In genomic region chr7:150964593-150965111, GRCh38 we compare ENCODE assay signal across 1 cellular context.
TF ChIP-seq lines count a peak whose summit lies in the region.

No MANE protein-coding gene starts in this region.

TF ChIP-seq in K562, 482 proteins besides CTCF, POLR2A, EP300 and RAD21 (continues in another document):
- TF ChIP-seq KAT8 (IDR thresholded peaks at IDR 0.05; ENCODE audit: low read depth) (no peak), CBFB (CRISPR knock-in tag; IDR thresholded peaks at IDR 0.05) (peak; percentile 79; the same call in 1 of the 2 replicates), HDAC2 (IDR thresholded peaks at IDR 0.05) (0 out of 2 replicates have a peak, but pooled peaks have one; percentile 35), HDAC1 (IDR thresholded peaks at IDR 0.05) (0 out of 4 replicates have a peak, but pooled peaks of 1 of the 2 experiments have one; percentile 32), MXD1 (CRISPR knock-in tag; IDR thresholded peaks at IDR 0.05; ENCODE audit: borderline replicate concordance, poor library complexity, severe bottlenecking) (no peak), ETV1 (tag; conservative IDR thresholded peaks at IDR 0.05; ENCODE audit: low read depth) (0 out of 2 replicates have a peak, but pooled peaks have one; percentile 7), CBX1 (IDR thresholded peaks at IDR 0.05; ENCODE audit: low read depth) (peak; percentile 63; the same call in 1 of the 2 replicates), RBFOX2 (IDR thresholded peaks at IDR 0.05; ENCODE audit: low read depth, low read length) (peak; percentile 49; the same call in 1 of the 2 replicates), MTA3 (IDR thresholded peaks at IDR 0.05; ENCODE audit: borderline replicate concordance) (peak; percentile 23; the same call in 1 of the 2 replicates), ZNF699 (CRISPR knock-in tag; IDR thresholded peaks at IDR 0.05; ENCODE audit: insufficient replicate concordance) (no peak), NFIC (IDR thresholded peaks at IDR 0.05) (peak; percentile 96), SMARCA5 (IDR thresholded peaks at IDR 0.05) (peak; percentile 56; the same call in 1 of the 2 replicates), BMI1 (IDR thresholded peaks at IDR 0.05; ENCODE audit: low read length) (no peak), YY1 (IDR thresholded peaks at IDR 0.05; ENCODE audit: borderline replicate concordance in 1 of 3, control insufficient read depth in 1 of 3, extremely low read depth in 1 of 3, insufficient read depth in 3 of 3, insufficient read length in 1 of 3, insufficient replicate concordance in 2 of 3, low read depth in 1 of 3, low read length in 2 of 3) (peak in 1 of 3 experiments; percentile 18), MEF2D (tag; conservative IDR thresholded peaks at IDR 0.05; ENCODE audit: low read depth) (peak; percentile 85), ELF4 (CRISPR knock-in tag; IDR thresholded peaks at IDR 0.05) (peak; percentile 87), ERF (CRISPR knock-in tag; IDR thresholded peaks at IDR 0.05) (peak; percentile 85; the same call in 1 of the 2 replicates), MYC (IDR thresholded peaks at IDR 0.05; ENCODE audit: low read depth, low read length) (0 out of 2 replicates have a peak, but pooled peaks have one; percentile 8), MYC (CRISPR knock-in tag; IDR thresholded peaks at IDR 0.05; ENCODE audit: borderline replicate concordance, low read depth) (no peak), GATAD2A (IDR thresholded peaks at IDR 0.05) (0 out of 2 replicates have a peak, but pooled peaks have one; percentile 15), CXXC5 (CRISPR knock-in tag; IDR thresholded peaks at IDR 0.05) (peak; percentile 47), CTBP1 (IDR thresholded peaks at IDR 0.05; ENCODE audit: borderline replicate concordance) (peak; percentile 59), MLX (CRISPR knock-in tag; conservative IDR thresholded peaks at IDR 0.05) (0 out of 4 replicates have a peak, but pooled peaks of 1 of the 2 experiments have one; percentile 56), ZNF124 (CRISPR knock-in tag; IDR thresholded peaks at IDR 0.05) (no peak), ZBTB33 (CRISPR knock-in tag; IDR thresholded peaks at IDR 0.05) (0 out of 2 replicates have a peak, but pooled peaks have one; percentile 34), HOMEZ (CRISPR knock-in tag; IDR thresholded peaks at IDR 0.05) (0 out of 2 replicates have a peak, but pooled peaks have one; percentile 47), RBM25 (IDR thresholded peaks at IDR 0.05; ENCODE audit: low read depth, low read length, severe bottlenecking) (no peak), ETS1 (conservative IDR thresholded peaks at IDR 0.05; ENCODE audit: control insufficient read depth, low read depth, low read length) (peak; percentile 23; the same call in 1 of the 2 replicates), DPF2 (IDR thresholded peaks at IDR 0.05) (peak; percentile 62; the same call in 1 of the 2 replicates), ZNF282 (CRISPR knock-in tag; IDR thresholded peaks at IDR 0.05) (no peak), EHMT2 (IDR thresholded peaks at IDR 0.05) (peak; percentile 81), KLF13 (tag; IDR thresholded peaks at IDR 0.05; ENCODE audit: borderline replicate concordance, low read depth) (no peak), SIX5 (IDR thresholded peaks at IDR 0.05; ENCODE audit: borderline replicate concordance in 1 of 2, insufficient read depth in 1 of 2, low read depth in 1 of 2, low read length in 2 of 2) (no peak), ATF1 (CRISPR knock-in tag; IDR thresholded peaks at IDR 0.05) (no peak), ATF1 (tag; IDR thresholded peaks at IDR 0.05) (peak; percentile 57), ZNF324 (CRISPR knock-in tag; IDR thresholded peaks at IDR 0.05) (no peak), ZBTB26 (CRISPR knock-in tag; IDR thresholded peaks at IDR 0.05) (0 out of 2 replicates have a peak, but pooled peaks have one; percentile 70), EGR1 (conservative IDR thresholded peaks at IDR 0.05) (peak; percentile 59; the same call in 1 of the 2 replicates), ATF3 (IDR thresholded peaks at IDR 0.05) (no peak), ATF3 (CRISPR knock-in tag; conservative IDR thresholded peaks at IDR 0.05) (peak; percentile 69), POLR2G (IDR thresholded peaks at IDR 0.05; ENCODE audit: low read depth, low read length) (peak; percentile 55), ZNF76 (CRISPR knock-in tag; IDR thresholded peaks at IDR 0.05; ENCODE audit: borderline replicate concordance) (peak; percentile 73; the same call in 1 of the 2 replicates), PHF21A (IDR thresholded peaks at IDR 0.05; ENCODE audit: borderline replicate concordance, low read depth) (no peak), PBX2 (CRISPR knock-in tag; IDR thresholded peaks at IDR 0.05; ENCODE audit: low read depth) (no peak), PBX2 (tag; conservative IDR thresholded peaks at IDR 0.05; ENCODE audit: low read depth) (no peak; the same call in 1 of the 2 replicates)
- TF ChIP-seq, protein P1, sequence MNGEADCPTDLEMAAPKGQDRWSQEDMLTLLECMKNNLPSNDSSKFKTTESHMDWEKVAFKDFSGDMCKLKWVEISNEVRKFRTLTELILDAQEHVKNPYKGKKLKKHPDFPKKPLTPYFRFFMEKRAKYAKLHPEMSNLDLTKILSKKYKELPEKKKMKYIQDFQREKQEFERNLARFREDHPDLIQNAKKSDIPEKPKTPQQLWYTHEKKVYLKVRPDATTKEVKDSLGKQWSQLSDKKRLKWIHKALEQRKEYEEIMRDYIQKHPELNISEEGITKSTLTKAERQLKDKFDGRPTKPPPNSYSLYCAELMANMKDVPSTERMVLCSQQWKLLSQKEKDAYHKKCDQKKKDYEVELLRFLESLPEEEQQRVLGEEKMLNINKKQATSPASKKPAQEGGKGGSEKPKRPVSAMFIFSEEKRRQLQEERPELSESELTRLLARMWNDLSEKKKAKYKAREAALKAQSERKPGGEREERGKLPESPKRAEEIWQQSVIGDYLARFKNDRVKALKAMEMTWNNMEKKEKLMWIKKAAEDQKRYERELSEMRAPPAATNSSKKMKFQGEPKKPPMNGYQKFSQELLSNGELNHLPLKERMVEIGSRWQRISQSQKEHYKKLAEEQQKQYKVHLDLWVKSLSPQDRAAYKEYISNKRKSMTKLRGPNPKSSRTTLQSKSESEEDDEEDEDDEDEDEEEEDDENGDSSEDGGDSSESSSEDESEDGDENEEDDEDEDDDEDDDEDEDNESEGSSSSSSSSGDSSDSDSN (IDR thresholded peaks at IDR 0.05; ENCODE audit: borderline replicate concordance in 1 of 2, low read depth in 2 of 2, low read length in 2 of 2) = peak in 1 of 2 experiments; percentile 64; a peak in 1 of 4 replicates
- TF ChIP-seq, protein P2, sequence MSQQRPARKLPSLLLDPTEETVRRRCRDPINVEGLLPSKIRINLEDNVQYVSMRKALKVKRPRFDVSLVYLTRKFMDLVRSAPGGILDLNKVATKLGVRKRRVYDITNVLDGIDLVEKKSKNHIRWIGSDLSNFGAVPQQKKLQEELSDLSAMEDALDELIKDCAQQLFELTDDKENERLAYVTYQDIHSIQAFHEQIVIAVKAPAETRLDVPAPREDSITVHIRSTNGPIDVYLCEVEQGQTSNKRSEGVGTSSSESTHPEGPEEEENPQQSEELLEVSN (IDR thresholded peaks at IDR 0.05; ENCODE audit: borderline replicate concordance in 1 of 2, extremely low read depth in 1 of 2, insufficient read depth in 1 of 2, insufficient read length in 1 of 2, low read depth in 1 of 2, low read length in 1 of 2, poor library complexity in 1 of 2, severe bottlenecking in 1 of 2) = no peak
- TF ChIP-seq, protein P3, sequence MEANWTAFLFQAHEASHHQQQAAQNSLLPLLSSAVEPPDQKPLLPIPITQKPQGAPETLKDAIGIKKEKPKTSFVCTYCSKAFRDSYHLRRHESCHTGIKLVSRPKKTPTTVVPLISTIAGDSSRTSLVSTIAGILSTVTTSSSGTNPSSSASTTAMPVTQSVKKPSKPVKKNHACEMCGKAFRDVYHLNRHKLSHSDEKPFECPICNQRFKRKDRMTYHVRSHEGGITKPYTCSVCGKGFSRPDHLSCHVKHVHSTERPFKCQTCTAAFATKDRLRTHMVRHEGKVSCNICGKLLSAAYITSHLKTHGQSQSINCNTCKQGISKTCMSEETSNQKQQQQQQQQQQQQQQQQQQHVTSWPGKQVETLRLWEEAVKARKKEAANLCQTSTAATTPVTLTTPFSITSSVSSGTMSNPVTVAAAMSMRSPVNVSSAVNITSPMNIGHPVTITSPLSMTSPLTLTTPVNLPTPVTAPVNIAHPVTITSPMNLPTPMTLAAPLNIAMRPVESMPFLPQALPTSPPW (CRISPR knock-in tag; IDR thresholded peaks at IDR 0.05) = peak; percentile 39; the same call in 1 of the 2 replicates
